Comparison of ENCODE assay signal across 31 cellular contexts in the genomic region with DNA sequence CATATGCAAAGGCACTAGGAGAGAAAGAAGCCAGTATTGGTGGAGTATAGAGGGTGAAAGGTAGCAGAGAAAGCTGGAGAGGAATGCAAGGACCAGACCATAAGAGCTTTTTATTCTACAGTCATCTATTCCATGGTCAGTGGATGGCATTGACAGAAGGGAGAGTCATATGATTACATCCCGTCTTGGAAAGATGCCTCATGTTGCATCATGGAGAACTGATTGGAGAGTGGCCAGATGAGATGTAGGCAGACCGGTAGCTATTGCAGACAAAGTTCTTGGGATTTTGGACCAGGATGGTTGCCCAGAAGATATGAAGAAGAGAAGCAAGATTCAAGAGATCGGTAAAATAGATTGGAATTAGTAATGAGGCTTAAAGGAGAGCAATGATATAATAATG.
DNase-seq lines count a peak whose midpoint lies in the region; ATAC-seq and TF ChIP-seq lines count a peak whose summit lies in the region.
"Had no signal": no experiment of that assay in that cellular context is flagged by ENCODE, and none has a peak within 500 bp of the region (broad histone marks: within the 10 kb centered on the region; RNA-seq: fewer than 3 reads in every experiment).

No MANE protein-coding gene starts in this region.

- DNase-seq in MCF 10A (ENCODE audit: unreplicated experiment) (peak; percentile 86), breast epithelium (ENCODE audit: low spot score in 2 of 2) (no peak), adrenal gland (peak in 4 of 7 donors; percentile 15 to 29 (median 22)), fibroblast of lung (ENCODE audit: low read depth in 2 of 2) (peak; percentile 42 to 49), stromal cell of bone marrow (ENCODE audit: low read depth) (peak; percentile 19), esophagus squamous epithelium (lab: John Stamatoyannopoulos, UW) (no peak)
- DNase-seq: 8988T; activated CD4-positive, alpha-beta T cell treated with anti-CD3 and anti-CD28 coated beads, Interleukin-2, amount 50 U/mL, for 1 hour; activated naive CD4-positive, alpha-beta T cell; activated T-cell treated with anti-CD3 and anti-CD28 coated beads, Interleukin-2, amount 50 U/mL, for 48 hours; AML-193; amniotic stem cell; CD4-positive, alpha-beta memory T cell; cortex of kidney; effector memory CD8-positive, alpha-beta T cell; glutamatergic neuron; H9; KBM-7; midbrain; naive thymus-derived CD8-positive, alpha-beta T cell; NCI-H146; NCI-H446 treated with DMSO at 0.1 percent for 48 hours; PC-9; SIG-M5; SW 1271; T-helper 9 cell; thyroid gland had no signal

- H3K27ac ChIP-seq in breast epithelium (no peak overlapping the region), adrenal gland (no peak overlapping the region), fibroblast of lung (ENCODE audit: insufficient read depth, low read length) (no peak overlapping the region), esophagus squamous epithelium (no peak overlapping the region)
- H3K27ac ChIP-seq: PC-9, prostate gland, thyroid gland had no signal

- no peak overlapping the region for H2AFZ ChIP-seq in fibroblast of lung (ENCODE audit: low read length)
- H2AFZ ChIP-seq: PC-9 had no signal

- no peak overlapping the region for H3K4me3 Mint-ChIP-seq in MCF 10A (ENCODE audit: unreplicated experiment)
- H3K4me3 Mint-ChIP-seq: CD4-positive, alpha-beta memory T cell; effector memory CD8-positive, alpha-beta T cell; H9; naive thymus-derived CD8-positive, alpha-beta T cell; stimulated activated naive CD8-positive, alpha-beta T cell treated with anti-CD3 and anti-CD28 coated beads, Interleukin-15, Interleukin-2, amounts not matched to agents 100 ng/mL and 50 ng/mL, for 24 hours had no signal

- peaks cover 6% of the 10 kb centered on the region for H3K36me3 Mint-ChIP-seq in MCF 10A (ENCODE audit: insufficient read depth, unreplicated experiment)
- H3K36me3 Mint-ChIP-seq: CD4-positive, alpha-beta memory T cell; naive thymus-derived CD8-positive, alpha-beta T cell had no signal

- H4K20me1 ChIP-seq in fibroblast of lung (ENCODE audit: control insufficient read depth, extremely low read depth, insufficient read depth, low read length) = no peaks in the 10 kb centered on the region

- no peak for ATAC-seq in GM21619 (IDR thresholded peaks at IDR 0.05; ENCODE audit: unreplicated experiment)
- ATAC-seq in GM18870 (IDR thresholded peaks at IDR 0.05; ENCODE audit: unreplicated experiment) = no peak
- ATAC-seq: effector memory CD8-positive, alpha-beta T cell; naive thymus-derived CD8-positive, alpha-beta T cell had no signal

- BruUV-seq in MCF 10A (replicated peaks; lab: Mats Ljungman, UMichigan) = no TSS peak

- H3K9ac ChIP-seq in fibroblast of lung (ENCODE audit: insufficient read depth, low read length) = no peak overlapping the region

- H3K9me3 ChIP-seq in breast epithelium = no peaks in the 10 kb centered on the region
- H3K9me3 ChIP-seq in adrenal gland (replicated peaks in 1 of 3) = no peaks in the 10 kb centered on the region
- H3K9me3 ChIP-seq in fibroblast of lung (ENCODE audit: control insufficient read depth, insufficient read depth, low read depth, low read length) = no peaks in the 10 kb centered on the region
- H3K9me3 ChIP-seq in esophagus squamous epithelium = no peaks in the 10 kb centered on the region
- H3K9me3 ChIP-seq: prostate gland, thyroid gland had no signal

- no peak for TF ChIP-seq POLR2A in breast epithelium (IDR thresholded peaks at IDR 0.05)
- no peak for TF ChIP-seq POLR2A in adrenal gland (IDR thresholded peaks at IDR 0.05)
- TF ChIP-seq POLR2A in esophagus squamous epithelium (IDR thresholded peaks at IDR 0.05) = no peak

- no peak overlapping the region for H3K4me2 ChIP-seq in fibroblast of lung (ENCODE audit: extremely low read depth, insufficient read depth, low read length)
- H3K4me2 ChIP-seq: PC-9 had no signal

- no peak for TF ChIP-seq CTCF in MCF 10A (IDR thresholded peaks at IDR 0.05; ENCODE audit: unreplicated experiment)
- TF ChIP-seq CTCF in breast epithelium (IDR thresholded peaks at IDR 0.05) = no peak
- no peak for TF ChIP-seq CTCF in adrenal gland (IDR thresholded peaks at IDR 0.05)
- no peak for TF ChIP-seq CTCF in fibroblast of lung (conservative IDR thresholded peaks at IDR 0.05 in 1 of 2, IDR thresholded peaks at IDR 0.05 in 1 of 2; ENCODE audit: low read depth in 1 of 2, low read length in 2 of 2)
- TF ChIP-seq CTCF in esophagus squamous epithelium (IDR thresholded peaks at IDR 0.05) = no peak

- intact Hi-C loops in MCF 10A (cut with micrococcal nuclease) = no loop called here
- intact Hi-C loops in breast epithelium (cut with DNase I; ENCODE audit: low total_unique reads) = no loop called here
- intact Hi-C loops in adrenal gland (cut with DNase I) = no loop called here
- intact Hi-C loops in esophagus squamous epithelium (cut with DNase I) = no loop called here

- H3K4me1 ChIP-seq in breast epithelium (no peaks in the 10 kb centered on the region), adrenal gland (replicated peaks in 1 of 2) (no peaks in the 10 kb centered on the region), fibroblast of lung (ENCODE audit: control insufficient read depth, extremely low read depth, insufficient read depth, low read length) (no peaks in the 10 kb centered on the region), esophagus squamous epithelium (peaks cover 0 to 2% (median 0%) of the 10 kb centered on the region in 3 donors)
- H3K4me1 ChIP-seq: prostate gland, thyroid gland had no signal

- H3K27me3 Mint-ChIP-seq in MCF 10A (ENCODE audit: insufficient read depth, unreplicated experiment) = no peaks in the 10 kb centered on the region
- H3K27me3 Mint-ChIP-seq: effector memory CD8-positive, alpha-beta T cell; stimulated activated naive CD8-positive, alpha-beta T cell treated with anti-CD3 and anti-CD28 coated beads, Interleukin-15, Interleukin-2, amounts not matched to agents 100 ng/mL and 50 ng/mL, for 24 hours had no signal

- no peaks in the 10 kb centered on the region for H3K79me2 ChIP-seq in fibroblast of lung (ENCODE audit: control insufficient read depth, insufficient read depth, low read length)

- H3K4me3 ChIP-seq in breast epithelium = no peak overlapping the region
- H3K4me3 ChIP-seq in adrenal gland = no peak overlapping the region
- no peak overlapping the region for H3K4me3 ChIP-seq in fibroblast of lung (replicated peaks in 1 of 4; ENCODE audit: control extremely low read depth in 1 of 4, insufficient read depth in 1 of 4, low read depth in 3 of 4, low read length in 4 of 4)
- H3K4me3 ChIP-seq in esophagus squamous epithelium = no peak overlapping the region
- H3K4me3 ChIP-seq: PC-9, prostate gland, thyroid gland had no signal

- peaks cover 6% of the 10 kb centered on the region for H3K4me1 Mint-ChIP-seq in MCF 10A (ENCODE audit: insufficient read depth, unreplicated experiment)
- H3K4me1 Mint-ChIP-seq: CD4-positive, alpha-beta memory T cell; naive thymus-derived CD8-positive, alpha-beta T cell had no signal

- POLR2A ChIA-PET in MCF 10A (lab: Yijun Ruan, JAX) = interaction anchor here (0.7 to 1.7 kb wide), 5 partner anchors 9 to 124 kb away, joined by 3 to 5 read pairs (median 3); no protein-coding TSS in a partner anchor

- H3K27me3 ChIP-seq in breast epithelium (no peaks in the 10 kb centered on the region), adrenal gland (no peaks in the 10 kb centered on the region), fibroblast of lung (ENCODE audit: control insufficient read depth, insufficient read depth, low read length) (no peaks in the 10 kb centered on the region), esophagus squamous epithelium (no peaks in the 10 kb centered on the region)
- H3K27me3 ChIP-seq: thyroid gland had no signal

- H3K36me3 ChIP-seq in breast epithelium (no peaks in the 10 kb centered on the region), adrenal gland (replicated peaks in 1 of 2) (no peaks in the 10 kb centered on the region), fibroblast of lung (ENCODE audit: control insufficient read depth, insufficient read depth, low read length) (no peaks in the 10 kb centered on the region), esophagus squamous epithelium (no peaks in the 10 kb centered on the region)
- H3K36me3 ChIP-seq: prostate gland, thyroid gland had no signal

- H3K27ac Mint-ChIP-seq in MCF 10A (ENCODE audit: low read depth, unreplicated experiment) = no peak overlapping the region
- H3K27ac Mint-ChIP-seq: CD4-positive, alpha-beta memory T cell; effector memory CD8-positive, alpha-beta T cell; H9; stimulated activated naive CD8-positive, alpha-beta T cell treated with anti-CD3 and anti-CD28 coated beads, Interleukin-15, Interleukin-2, amounts not matched to agents 100 ng/mL and 50 ng/mL, for 24 hours had no signal

- 55 to 73% (median 63%) methylated on average over 3 of the region's 3 CpGs for WGBS in adrenal gland, 4 donors
- 68 to 72% methylated on average over 3 of the region's 3 CpGs for WGBS in esophagus squamous epithelium, 2 donors

- CTCF ChIA-PET in MCF 10A (lab: Yijun Ruan, JAX) = no interaction called here

- peaks cover 6% of the 10 kb centered on the region for H3K9me3 Mint-ChIP-seq in MCF 10A (ENCODE audit: unreplicated experiment)
- H3K9me3 Mint-ChIP-seq: effector memory CD8-positive, alpha-beta T cell; H9; stimulated activated naive CD8-positive, alpha-beta T cell treated with anti-CD3 and anti-CD28 coated beads, Interleukin-15, Interleukin-2, amounts not matched to agents 100 ng/mL and 50 ng/mL, for 24 hours had no signal

Comparison
In these comparisons a context has a peak if more than half of its experiments do, and no peak if none do; other contexts are left out.
1. DNase-seq: peak in MCF 10A (single experiment), adrenal gland (4 of 7), fibroblast of lung (2 of 2) and stromal cell of bone marrow (single experiment); none in breast epithelium (0 of 2) and esophagus squamous epithelium (single experiment).